8 cellular contexts compared by ENCODE assay signal in the genomic region with DNA sequence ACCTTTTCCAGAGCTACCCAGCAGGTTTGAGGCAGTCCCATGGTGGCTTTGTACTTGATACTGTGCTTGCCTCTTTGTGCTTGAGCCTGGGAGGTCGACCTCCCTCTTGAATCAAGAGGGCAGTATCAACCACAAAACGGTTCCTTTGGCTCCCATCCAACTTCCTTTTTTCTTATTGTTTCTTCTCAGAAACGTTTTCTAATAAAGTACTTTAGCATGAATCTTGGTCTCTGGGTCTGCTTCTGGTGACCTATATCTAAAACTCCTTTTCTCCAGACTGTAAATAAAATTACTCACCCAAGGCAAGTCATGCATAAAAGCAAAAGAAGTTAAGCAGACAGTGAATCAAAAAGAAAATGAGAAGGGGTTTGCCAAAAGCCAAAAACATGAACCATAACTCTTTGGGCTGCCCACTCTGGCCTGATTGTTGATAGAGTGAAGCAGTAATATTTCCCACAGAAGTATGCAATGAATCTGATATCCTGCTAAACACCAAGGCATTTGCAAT.
A peak's percentile ranks its signal among the peaks of the same experiment; 100 is the strongest.
DNase-seq lines count a peak whose midpoint lies in the region; FAIRE-seq and TF ChIP-seq lines count a peak whose summit lies in the region.

No MANE protein-coding gene starts in this region.

- no peak for TF ChIP-seq CTCF in right atrium auricular region (IDR thresholded peaks at IDR 0.05)

- no peaks in the 10 kb centered on the region for H3K9me2 ChIP-seq in GM23248 (ENCODE audit: insufficient read depth)

- peak; percentile 10 for DNase-seq in GDM1 (lab: John Stamatoyannopoulos, UW)
- DNase-seq in GM23248: peak; percentile 52
- peak; percentile 72 for DNase-seq in NOMO-1 treated with DMSO at 0.1 percent for 48 hours (lab: John Stamatoyannopoulos, UW; ENCODE audit: unreplicated experiment)
- DNase-seq in glomerular endothelial cell (ENCODE audit: extremely low read depth, low read depth, low spot score): peak; percentile 64
- DNase-seq in H54 (ENCODE audit: insufficient read length, low spot score): no peak
- no peak for DNase-seq in stimulated activated CD4-positive, alpha-beta T cell treated with anti-CD3 and anti-CD28 coated beads, Interleukin-2, amount 100 ng/mL, for 24 hours
- DNase-seq in NCI-H1417 treated with DMSO at 0.1 percent for 48 hours (lab: John Stamatoyannopoulos, UW): no peak
- DNase-seq in right atrium auricular region (ENCODE audit: low spot score): no peak

- H3K27me3 ChIP-seq in GM23248 (replicated peaks; ENCODE audit: insufficient read depth) (no peaks in the 10 kb centered on the region), right atrium auricular region (no peaks in the 10 kb centered on the region)

- peak overlapping the region; percentile 11; the same call in 1 of the 2 replicates for H2AFZ ChIP-seq in GM23248

- H3K4me3 ChIP-seq in GM23248 (no peak overlapping the region), right atrium auricular region (no peak overlapping the region)

- in situ Hi-C loops in GM23248 (cut with MboI): no loop called here

- 26 to 32% methylated on average over 3 of the region's 3 CpGs for WGBS in GM23248 (ENCODE audit: low coverage in 1 of 2, low lambda C conversion rate in 2 of 2, missing lambda C conversion rate in 2 of 2), 2 experiments

- FAIRE-seq in H54 (lab: Jason Lieb, UNC): no peak

- H4K20me1 ChIP-seq in GM23248 (ENCODE audit: insufficient read depth): no peaks in the 10 kb centered on the region

- no peaks in the 10 kb centered on the region for H3K79me2 ChIP-seq in GM23248 (ENCODE audit: insufficient read depth)

- peak overlapping the region; percentile 41 for H3K4me2 ChIP-seq in GM23248 (ENCODE audit: unreplicated experiment)

- TF ChIP-seq POLR2A in H54 (IDR thresholded peaks at IDR 0.05; ENCODE audit: low read depth, low read length): no peak

- H3K9me3 ChIP-seq in GM23248 (ENCODE audit: low read depth) (no peaks in the 10 kb centered on the region), right atrium auricular region (no peaks in the 10 kb centered on the region)

- H3F3A ChIP-seq in GM23248 (ENCODE audit: insufficient read depth): peaks cover 35% of the 10 kb centered on the region

- H3K4me1 ChIP-seq in GM23248 (ENCODE audit: insufficient read depth) (peaks cover 26% of the 10 kb centered on the region), right atrium auricular region (peaks cover 0 to 15% of the 10 kb centered on the region in 2 donors)

- H3K27ac ChIP-seq in GM23248 (peak overlapping the region; percentile 79), right atrium auricular region (no peak overlapping the region)

- peak overlapping the region; percentile 23; the same call in 1 of the 2 replicates for H3K9ac ChIP-seq in GM23248

- H3K36me3 ChIP-seq in GM23248 (ENCODE audit: low read depth): no peaks in the 10 kb centered on the region
- no peaks in the 10 kb centered on the region for H3K36me3 ChIP-seq in right atrium auricular region

Comparison
In these comparisons a context has a peak if more than half of its experiments do, and no peak if none do; other contexts are left out.
1. DNase-seq: peak in GDM1 (single experiment), GM23248 (single experiment), NOMO-1 treated with DMSO at 0.1 percent for 48 hours (single experiment) and glomerular endothelial cell (single experiment); none in H54 (single experiment), stimulated activated CD4-positive, alpha-beta T cell treated with anti-CD3 and anti-CD28 coated beads, Interleukin-2, amount 100 ng/mL, for 24 hours (0 of 2), NCI-H1417 treated with DMSO at 0.1 percent for 48 hours (single experiment) and right atrium auricular region (single experiment).